8 cellular contexts compared by ENCODE assay signal in genomic region chr19:45645631-45646344, GRCh38. TPM values are rescaled to one million over a fixed set of nuclear protein-coding genes. Genes with fewer than 3 reads are reported as not detected.
DNase-seq lines count a peak whose midpoint lies in the region; ATAC-seq, FAIRE-seq and TF ChIP-seq lines count a peak whose summit lies in the region.

No MANE protein-coding gene starts in this region.

- intact Hi-C loops in activated T-helper 2 cell treated with anti-CD3 and anti-CD28 coated beads, Interferon-gamma antibody, Interleukin-2, Interleukin-4, amounts not matched to agents 10 μg/mL and 5 μg/mL and 100 μg/mL, durations not matched to agents 14 hours and 24 hours and 36 hours (cut with micrococcal nuclease) = no loop called here

- no peak for TF ChIP-seq CTCF in fibroblast of the aortic adventitia (IDR thresholded peaks at IDR 0.05; ENCODE audit: insufficient read depth, low read length)

- no peaks in the 10 kb centered on the region for H3K27me3 Mint-ChIP-seq in activated T-helper 2 cell treated with anti-CD3 and anti-CD28 coated beads, Interferon-gamma antibody, Interleukin-2, Interleukin-4, amounts not matched to agents 10 μg/mL and 5 μg/mL and 100 μg/mL, durations not matched to agents 14 hours and 24 hours and 36 hours (ENCODE audit: low read depth)
- H3K27me3 Mint-ChIP-seq in natural killer cell treated with Interleukin-12 subunit alpha and Interleukin-12 subunit beta and Interleukin-15 and Interleukin-18, amount 100 ng/mL, for 72 hours = no peaks in the 10 kb centered on the region
- peaks cover 10% of the 10 kb centered on the region for H3K27me3 Mint-ChIP-seq in stimulated activated naive CD8-positive, alpha-beta T cell treated with anti-CD3 and anti-CD28 coated beads, Interleukin-15, amount 100 ng/mL, for 72 hours

- DNase-seq in RCC 7860 (ENCODE audit: low spot score) (peak; percentile 22), fibroblast of the aortic adventitia (ENCODE audit: low read depth) (peak; percentile 69)
- peak; percentile 84 for DNase-seq in activated T-helper 2 cell treated with anti-CD3 and anti-CD28 coated beads, Interferon-gamma antibody, Interleukin-2, Interleukin-4, amounts not matched to agents 10 μg/mL and 5 μg/mL and 100 μg/mL, durations not matched to agents 14 hours and 24 hours and 36 hours (ENCODE audit: low spot score)
- DNase-seq in natural killer cell treated with Interleukin-12 subunit alpha and Interleukin-12 subunit beta and Interleukin-15 and Interleukin-18, amount 100 ng/mL, for 72 hours (ENCODE audit: low spot score) = peak; percentile 90
- peak; percentile 89 to 94 for DNase-seq in stimulated activated naive CD8-positive, alpha-beta T cell treated with anti-CD3 and anti-CD28 coated beads, Interleukin-15, amount 100 ng/mL, for 72 hours

- H3K36me3 ChIP-seq in HUES6 (ENCODE audit: control insufficient read depth, insufficient read depth, low read length) = no peaks in the 10 kb centered on the region

- H3K36me3 Mint-ChIP-seq in activated T-helper 2 cell treated with anti-CD3 and anti-CD28 coated beads, Interferon-gamma antibody, Interleukin-2, Interleukin-4, amounts not matched to agents 10 μg/mL and 5 μg/mL and 100 μg/mL, durations not matched to agents 14 hours and 24 hours and 36 hours (ENCODE audit: low read depth) = peaks cover 6% of the 10 kb centered on the region
- peaks cover 7% of the 10 kb centered on the region for H3K36me3 Mint-ChIP-seq in natural killer cell treated with Interleukin-12 subunit alpha and Interleukin-12 subunit beta and Interleukin-15 and Interleukin-18, amount 100 ng/mL, for 72 hours

- H3K4me3 ChIP-seq in HUES6 (ENCODE audit: low read depth, low read length) = peak overlapping the region; percentile 49
- H3K4me3 ChIP-seq in fibroblast of the aortic adventitia (ENCODE audit: low read depth, low read length) = peak overlapping the region; percentile 55

- no peaks in the 10 kb centered on the region for H3K9me3 Mint-ChIP-seq in activated T-helper 2 cell treated with anti-CD3 and anti-CD28 coated beads, Interferon-gamma antibody, Interleukin-2, Interleukin-4, amounts not matched to agents 10 μg/mL and 5 μg/mL and 100 μg/mL, durations not matched to agents 14 hours and 24 hours and 36 hours
- peaks cover 4% of the 10 kb centered on the region for H3K9me3 Mint-ChIP-seq in natural killer cell treated with Interleukin-12 subunit alpha and Interleukin-12 subunit beta and Interleukin-15 and Interleukin-18, amount 100 ng/mL, for 72 hours
- no peaks in the 10 kb centered on the region for H3K9me3 Mint-ChIP-seq in stimulated activated naive CD8-positive, alpha-beta T cell treated with anti-CD3 and anti-CD28 coated beads, Interleukin-15, amount 100 ng/mL, for 72 hours

- FAIRE-seq in RCC 7860 (lab: Jason Lieb, UNC) = no peak

- H3K4me1 Mint-ChIP-seq in activated T-helper 2 cell treated with anti-CD3 and anti-CD28 coated beads, Interferon-gamma antibody, Interleukin-2, Interleukin-4, amounts not matched to agents 10 μg/mL and 5 μg/mL and 100 μg/mL, durations not matched to agents 14 hours and 24 hours and 36 hours (ENCODE audit: low read depth) = peaks cover 22% of the 10 kb centered on the region
- H3K4me1 Mint-ChIP-seq in natural killer cell treated with Interleukin-12 subunit alpha and Interleukin-12 subunit beta and Interleukin-15 and Interleukin-18, amount 100 ng/mL, for 72 hours (ENCODE audit: low read depth in 2 of 2) = peaks cover 31 to 43% of the 10 kb centered on the region in 2 donors
- peaks cover 48% of the 10 kb centered on the region for H3K4me1 Mint-ChIP-seq in stimulated activated naive CD8-positive, alpha-beta T cell treated with anti-CD3 and anti-CD28 coated beads, Interleukin-15, amount 100 ng/mL, for 72 hours

- no peak overlapping the region for H3K27ac ChIP-seq in HUES6 (ENCODE audit: low read depth, low read length)

- peak; percentile 10 for TF ChIP-seq POLR2A in GM15510 (IDR thresholded peaks at IDR 0.05; ENCODE audit: borderline replicate concordance, extremely low read depth, insufficient read length)

- H3K9me3 ChIP-seq in HUES6 (ENCODE audit: control insufficient read depth, insufficient read depth, low read depth, low read length) = no peaks in the 10 kb centered on the region

- peaks cover 14% of the 10 kb centered on the region for H3K4me1 ChIP-seq in HUES6 (ENCODE audit: control insufficient read depth, insufficient read depth, low read length)

- ATAC-seq in natural killer cell treated with Interleukin-12 subunit alpha and Interleukin-12 subunit beta and Interleukin-15 and Interleukin-18, amount 100 ng/mL, for 72 hours = peak; percentile 57 to 69
- peak; percentile 51 for ATAC-seq in stimulated activated naive CD8-positive, alpha-beta T cell treated with anti-CD3 and anti-CD28 coated beads, Interleukin-15, amount 100 ng/mL, for 72 hours
- no peak for ATAC-seq in HG03175 (IDR thresholded peaks at IDR 0.05; ENCODE audit: unreplicated experiment)

- H3K27me3 ChIP-seq in HUES6 (ENCODE audit: control insufficient read depth, insufficient read depth, low read length) = 0 out of 2 replicates have a peak, but pooled peaks cover 4% of the 10 kb centered on the region

- H3K9ac ChIP-seq in HUES6 (ENCODE audit: low read length) = no peak overlapping the region

- H3K4me3 Mint-ChIP-seq in activated T-helper 2 cell treated with anti-CD3 and anti-CD28 coated beads, Interferon-gamma antibody, Interleukin-2, Interleukin-4, amounts not matched to agents 10 μg/mL and 5 μg/mL and 100 μg/mL, durations not matched to agents 14 hours and 24 hours and 36 hours (ENCODE audit: low read depth) = peak overlapping the region; percentile 82
- H3K4me3 Mint-ChIP-seq in natural killer cell treated with Interleukin-12 subunit alpha and Interleukin-12 subunit beta and Interleukin-15 and Interleukin-18, amount 100 ng/mL, for 72 hours = peak overlapping the region; percentile 90
- H3K4me3 Mint-ChIP-seq in stimulated activated naive CD8-positive, alpha-beta T cell treated with anti-CD3 and anti-CD28 coated beads, Interleukin-15, amount 100 ng/mL, for 72 hours = peak overlapping the region; percentile 81 to 85

- H3K27ac Mint-ChIP-seq in activated T-helper 2 cell treated with anti-CD3 and anti-CD28 coated beads, Interferon-gamma antibody, Interleukin-2, Interleukin-4, amounts not matched to agents 10 μg/mL and 5 μg/mL and 100 μg/mL, durations not matched to agents 14 hours and 24 hours and 36 hours = peak overlapping the region; percentile 84
- peak overlapping the region; percentile 69 to 85 for H3K27ac Mint-ChIP-seq in natural killer cell treated with Interleukin-12 subunit alpha and Interleukin-12 subunit beta and Interleukin-15 and Interleukin-18, amount 100 ng/mL, for 72 hours
- H3K27ac Mint-ChIP-seq in stimulated activated naive CD8-positive, alpha-beta T cell treated with anti-CD3 and anti-CD28 coated beads, Interleukin-15, amount 100 ng/mL, for 72 hours = peak overlapping the region; percentile 89 to 93

RNA-seq across cellular contexts. Expression of gene EML2, which starts 6.6 kb away (rescaled TPM):
- total RNA-seq in activated T-helper 2 cell treated with anti-CD3 and anti-CD28 coated beads, Interferon-gamma antibody, Interleukin-2, Interleukin-4, amounts not matched to agents 10 μg/mL and 5 μg/mL and 100 μg/mL, durations not matched to agents 14 hours and 24 hours and 36 hours = 180 and 207 TPM in 2 replicates
- 9.9 and 23.4 TPM in 2 replicates for total RNA-seq in fibroblast of the aortic adventitia (ENCODE audit: low replicate concordance)
- 100 to 1,000 TPM; 232 to 255 TPM for total RNA-seq in natural killer cell treated with Interleukin-12 subunit alpha and Interleukin-12 subunit beta and Interleukin-15 and Interleukin-18, amount 100 ng/mL, for 72 hours

RNA-seq across cellular contexts. Expression of gene GIPR, which starts 22.2 kb away (rescaled TPM):
- 9.3 and 9.5 TPM in 2 replicates for total RNA-seq in activated T-helper 2 cell treated with anti-CD3 and anti-CD28 coated beads, Interferon-gamma antibody, Interleukin-2, Interleukin-4, amounts not matched to agents 10 μg/mL and 5 μg/mL and 100 μg/mL, durations not matched to agents 14 hours and 24 hours and 36 hours
- 0.57 TPM in 1 of 2 replicates, not detected in the other for total RNA-seq in fibroblast of the aortic adventitia (ENCODE audit: low replicate concordance)
- total RNA-seq in natural killer cell treated with Interleukin-12 subunit alpha and Interleukin-12 subunit beta and Interleukin-15 and Interleukin-18, amount 100 ng/mL, for 72 hours = 10 to 100 TPM; 29.0 to 74.0 TPM

RNA-seq across cellular contexts. Expression of gene GPR4, which starts 43.8 kb away (rescaled TPM):
- total RNA-seq in activated T-helper 2 cell treated with anti-CD3 and anti-CD28 coated beads, Interferon-gamma antibody, Interleukin-2, Interleukin-4, amounts not matched to agents 10 μg/mL and 5 μg/mL and 100 μg/mL, durations not matched to agents 14 hours and 24 hours and 36 hours = not detected in 2 replicates
- 0.16 TPM in 1 of 2 replicates, not detected in the other for total RNA-seq in fibroblast of the aortic adventitia (ENCODE audit: low replicate concordance)
- total RNA-seq in natural killer cell treated with Interleukin-12 subunit alpha and Interleukin-12 subunit beta and Interleukin-15 and Interleukin-18, amount 100 ng/mL, for 72 hours = under 1 TPM in 1 of 2 donors, not detected in 1; 0.24 TPM

RNA-seq across cellular contexts. Expression of gene SNRPD2, which starts 46.0 kb away (rescaled TPM):
- 738 and 766 TPM in 2 replicates for total RNA-seq in activated T-helper 2 cell treated with anti-CD3 and anti-CD28 coated beads, Interferon-gamma antibody, Interleukin-2, Interleukin-4, amounts not matched to agents 10 μg/mL and 5 μg/mL and 100 μg/mL, durations not matched to agents 14 hours and 24 hours and 36 hours
- total RNA-seq in fibroblast of the aortic adventitia (ENCODE audit: low replicate concordance) = 303 and 325 TPM in 2 replicates
- 100 to 1,000 TPM; 389 to 427 TPM for total RNA-seq in natural killer cell treated with Interleukin-12 subunit alpha and Interleukin-12 subunit beta and Interleukin-15 and Interleukin-18, amount 100 ng/mL, for 72 hours

RNA-seq across cellular contexts. Expression of gene QPCTL, which starts 46.7 kb away (rescaled TPM):
- 24.2 and 26.7 TPM in 2 replicates for total RNA-seq in activated T-helper 2 cell treated with anti-CD3 and anti-CD28 coated beads, Interferon-gamma antibody, Interleukin-2, Interleukin-4, amounts not matched to agents 10 μg/mL and 5 μg/mL and 100 μg/mL, durations not matched to agents 14 hours and 24 hours and 36 hours
- total RNA-seq in fibroblast of the aortic adventitia (ENCODE audit: low replicate concordance) = 3.3 and 8.0 TPM in 2 replicates
- 10 to 100 TPM in 1 of 2 donors, 1 to 10 TPM in 1; 8.4 to 22.7 TPM for total RNA-seq in natural killer cell treated with Interleukin-12 subunit alpha and Interleukin-12 subunit beta and Interleukin-15 and Interleukin-18, amount 100 ng/mL, for 72 hours

Comparison
In these comparisons a context has a peak if more than half of its experiments do, and no peak if none do; other contexts are left out.
1. DNase-seq: peak in every context shown above with its lines; median percentile 92 in stimulated activated naive CD8-positive, alpha-beta T cell treated with anti-CD3 and anti-CD28 coated beads, Interleukin-15, amount 100 ng/mL, for 72 hours; 90 in natural killer cell treated with Interleukin-12 subunit alpha and Interleukin-12 subunit beta and Interleukin-15 and Interleukin-18, amount 100 ng/mL, for 72 hours; 84 in activated T-helper 2 cell treated with anti-CD3 and anti-CD28 coated beads, Interferon-gamma antibody, Interleukin-2, Interleukin-4, amounts not matched to agents 10 μg/mL and 5 μg/mL and 100 μg/mL, durations not matched to agents 14 hours and 24 hours and 36 hours; 69 in fibroblast of the aortic adventitia; 22 in RCC 7860.